In genomic region chr16:71883193-71883848, GRCh38 we compare ENCODE assay signal across 9 cellular contexts. TPM values are rescaled to one million over a fixed set of nuclear protein-coding genes. Genes with fewer than 3 reads are reported as not detected.
DNase-seq lines count a peak whose midpoint lies in the region; ATAC-seq, FAIRE-seq and TF ChIP-seq lines count a peak whose summit lies in the region.
"Had no signal": no experiment of that assay in that cellular context is flagged by ENCODE, and none has a peak within 500 bp of the region (broad histone marks: within the 10 kb centered on the region; RNA-seq: fewer than 3 reads in every experiment).

No MANE protein-coding gene starts in this region.

- peak overlapping the region; percentile 67; the same call in 1 of the 2 replicates for H3K27ac Mint-ChIP-seq in GM23338
- H3K27ac Mint-ChIP-seq in activated CD8-positive, alpha-beta T cell treated with anti-CD3 and anti-CD28 coated beads for 36 hours: peak overlapping the region; percentile 50
- H3K27ac Mint-ChIP-seq in effector memory CD8-positive, alpha-beta T cell: peak overlapping the region; percentile 93 to 97

- CTCF ChIA-PET in activated CD8-positive, alpha-beta T cell treated with anti-CD3 and anti-CD28 coated beads for 36 hours (lab: Charles Lee): interaction anchor here (0.7 to 6.4 kb wide), 27 partner anchors 11 to 128 kb away, joined by 3 to 73 read pairs (median 6); partner anchors contain the start of genes AP1G1, ATXN1L and IST1

- H3K4me3 ChIP-seq in GM23338: peak overlapping the region; percentile 88
- peak overlapping the region; percentile 57 for H3K4me3 ChIP-seq in MG63
- peak overlapping the region; percentile 76 for H3K4me3 ChIP-seq in mononuclear cell (ENCODE audit: low read length)

- no peaks in the 10 kb centered on the region for H3K9me2 ChIP-seq in GM23338 (ENCODE audit: insufficient read depth)

- H3F3A ChIP-seq in GM23338 (replicated peaks; ENCODE audit: low read depth): peaks cover 6% of the 10 kb centered on the region

- H3K9me3 Mint-ChIP-seq in GM23338: peaks cover 3% of the 10 kb centered on the region; the same call in 1 of the 3 replicates
- H3K9me3 Mint-ChIP-seq in activated CD8-positive, alpha-beta T cell treated with anti-CD3 and anti-CD28 coated beads for 36 hours: no peaks in the 10 kb centered on the region
- no peaks in the 10 kb centered on the region for H3K9me3 Mint-ChIP-seq in effector memory CD8-positive, alpha-beta T cell

- H2AFZ ChIP-seq in GM23338: peak overlapping the region; percentile 86; the same call in 1 of the 2 replicates

- TF ChIP-seq CTCF in GM23338 (conservative IDR thresholded peaks at IDR 0.05; ENCODE audit: low read depth in 2 of 2) (peak in 1 of 2 experiments; percentile 48; a peak in 1 of 4 replicates), D721Med (IDR thresholded peaks at IDR 0.05; ENCODE audit: insufficient read depth, missing control alignments) (no peak)
- TF ChIP-seq CTCF in activated CD8-positive, alpha-beta T cell treated with anti-CD3 and anti-CD28 coated beads for 36 hours (IDR thresholded peaks at IDR 0.05): peak; percentile 68

- H3K27me3 ChIP-seq in GM23338 (ENCODE audit: insufficient read depth) (no peaks in the 10 kb centered on the region), MG63 (no peaks in the 10 kb centered on the region), mononuclear cell (ENCODE audit: insufficient read depth, low read length) (no peaks in the 10 kb centered on the region)

- ATAC-seq in GM23338: peak; percentile 57
- peak; percentile 35 for ATAC-seq in activated CD8-positive, alpha-beta T cell treated with anti-CD3 and anti-CD28 coated beads for 36 hours
- ATAC-seq in effector memory CD8-positive, alpha-beta T cell (replicated peaks): peak; percentile 19

- H3K4me1 ChIP-seq in GM23338 (ENCODE audit: insufficient read depth) (peaks cover 20% of the 10 kb centered on the region), mononuclear cell (ENCODE audit: insufficient read depth, low read length) (peaks cover 44% of the 10 kb centered on the region)

- peaks cover 19% of the 10 kb centered on the region for H3K36me3 Mint-ChIP-seq in GM23338 (ENCODE audit: low read depth)
- H3K36me3 Mint-ChIP-seq in activated CD8-positive, alpha-beta T cell treated with anti-CD3 and anti-CD28 coated beads for 36 hours (ENCODE audit: low read depth): peaks cover 5% of the 10 kb centered on the region
- H3K36me3 Mint-ChIP-seq in effector memory CD8-positive, alpha-beta T cell (ENCODE audit: insufficient read depth): peaks cover 31% of the 10 kb centered on the region

- peak overlapping the region; percentile 91 for H3K27ac ChIP-seq in GM23338 (ENCODE audit: low read depth)

- H3K9me3 ChIP-seq in MG63 (no peaks in the 10 kb centered on the region), mononuclear cell (ENCODE audit: low read depth, low read length) (no peaks in the 10 kb centered on the region)

- DNase-seq in EL: peak; percentile 14
- DNase-seq in GM23338 (ENCODE audit: low spot score): peak; percentile 78
- DNase-seq in MG63: peak; percentile 23
- peak; percentile 78 for DNase-seq in activated CD8-positive, alpha-beta T cell treated with anti-CD3 and anti-CD28 coated beads for 36 hours
- peak; percentile 24 to 40 (median 37) for DNase-seq in effector memory CD8-positive, alpha-beta T cell
- DNase-seq in stimulated activated naive CD4-positive, alpha-beta T cell treated with Interleukin-2 at 50 U/mL for 16 hours (lab: John Stamatoyannopoulos, UW): peak; percentile 57
- DNase-seq in D721Med (ENCODE audit: insufficient read length, low spot score): no peak

- POLR2A ChIA-PET in activated CD8-positive, alpha-beta T cell treated with anti-CD3 and anti-CD28 coated beads for 36 hours (lab: Charles Lee): interaction anchor here (0.6 to 3.0 kb wide), 17 partner anchors 9 to 211 kb away, joined by 3 to 33 read pairs (median 4); partner anchors contain the start of genes AP1G1, ATXN1L, DHX38 and IST1

- no peak for FAIRE-seq in D721Med (lab: Jason Lieb, UNC)
- FAIRE-seq: TTC549 had no signal

- peaks cover 2% of the 10 kb centered on the region; the same call in 1 of the 2 replicates for H3K79me2 ChIP-seq in GM23338 (replicated peaks; ENCODE audit: insufficient read depth)

- no peaks in the 10 kb centered on the region for H4K20me1 ChIP-seq in GM23338 (replicated peaks; ENCODE audit: insufficient read depth)

- H3K36me3 ChIP-seq in GM23338 (ENCODE audit: insufficient read depth): peaks cover 12% of the 10 kb centered on the region
- H3K36me3 ChIP-seq in MG63: no peaks in the 10 kb centered on the region; the same call in 1 of the 2 replicates

- H3K27me3 Mint-ChIP-seq in GM23338 (ENCODE audit: insufficient read depth, low read depth, poor library complexity): peaks cover 7% of the 10 kb centered on the region
- H3K27me3 Mint-ChIP-seq in activated CD8-positive, alpha-beta T cell treated with anti-CD3 and anti-CD28 coated beads for 36 hours: peaks cover 7% of the 10 kb centered on the region
- no peaks in the 10 kb centered on the region for H3K27me3 Mint-ChIP-seq in effector memory CD8-positive, alpha-beta T cell

- H3K4me3 Mint-ChIP-seq in GM23338: peak overlapping the region; percentile 87
- H3K4me3 Mint-ChIP-seq in activated CD8-positive, alpha-beta T cell treated with anti-CD3 and anti-CD28 coated beads for 36 hours: peak overlapping the region; percentile 72
- peak overlapping the region; percentile 88 to 98 for H3K4me3 Mint-ChIP-seq in effector memory CD8-positive, alpha-beta T cell

- intact Hi-C loops in activated CD8-positive, alpha-beta T cell treated with anti-CD3 and anti-CD28 coated beads for 36 hours (cut with micrococcal nuclease): loop anchor here (5.0 kb wide), 2 partner anchors 36 to 76 kb away; partner anchors contain the start of genes AP1G1 and ATXN1L

- H3K4me2 ChIP-seq in GM23338: peak overlapping the region; percentile 96

- H3K4me1 Mint-ChIP-seq in GM23338: peaks cover 36% of the 10 kb centered on the region
- peaks cover 47% of the 10 kb centered on the region for H3K4me1 Mint-ChIP-seq in activated CD8-positive, alpha-beta T cell treated with anti-CD3 and anti-CD28 coated beads for 36 hours (ENCODE audit: low read depth)
- H3K4me1 Mint-ChIP-seq in effector memory CD8-positive, alpha-beta T cell (ENCODE audit: low read depth in 2 of 2): peaks cover 36 to 51% of the 10 kb centered on the region in 2 donors

TF ChIP-seq in GM23338, 12 proteins besides CTCF, POLR2A, EP300 and RAD21 (continues in another document):
- TF ChIP-seq JUNB (IDR thresholded peaks at IDR 0.05; ENCODE audit: unreplicated experiment) (no peak), ZNF331 (CRISPR knock-in tag; IDR thresholded peaks at IDR 0.05; ENCODE audit: low read depth) (no peak), REST (IDR thresholded peaks at IDR 0.05; ENCODE audit: unreplicated experiment) (no peak)

RNA-seq across cellular contexts. Expression of gene ZNF821, which starts 0.7 kb away (rescaled TPM):
- 14.8 and 20.6 TPM in 2 replicates for total RNA-seq in GM23338 (2014; rRNA removed; shearing (Covaris generic))
- 9.5 and 13.3 TPM in 2 replicates for polyA plus RNA-seq in GM23338 (2016; fragmentation: Nextera tagmentation; extraction: Ambion mirVana)
- total RNA-seq in MG63 (2014; rRNA removed; shearing (Covaris generic); ENCODE audit: low replicate concordance): 4.3 and 17.7 TPM in 2 replicates
- total RNA-seq in activated CD8-positive, alpha-beta T cell treated with anti-CD3 and anti-CD28 coated beads for 36 hours: 1 to 10 TPM; 5.6 to 6.2 TPM
- total RNA-seq in mononuclear cell: 15.1 TPM

RNA-seq across cellular contexts. Expression of gene IST1, which starts 12.0 kb away (rescaled TPM):
- 231 and 234 TPM in 2 replicates for total RNA-seq in GM23338 (2014; rRNA removed; shearing (Covaris generic))
- 108 and 113 TPM in 2 replicates for polyA plus RNA-seq in GM23338 (2016; fragmentation: Nextera tagmentation; extraction: Ambion mirVana)
- total RNA-seq in MG63 (2014; rRNA removed; shearing (Covaris generic); ENCODE audit: low replicate concordance): 93.5 and 95.1 TPM in 2 replicates
- 100 to 1,000 TPM; 157 to 175 TPM for total RNA-seq in activated CD8-positive, alpha-beta T cell treated with anti-CD3 and anti-CD28 coated beads for 36 hours
- 426 TPM for total RNA-seq in mononuclear cell

RNA-seq across cellular contexts. Expression of gene ATXN1L, which starts 37.5 kb away (rescaled TPM):
- total RNA-seq in GM23338 (2014; rRNA removed; shearing (Covaris generic)): 22.1 and 23.7 TPM in 2 replicates
- polyA plus RNA-seq in GM23338 (2016; fragmentation: Nextera tagmentation; extraction: Ambion mirVana): 7.5 and 8.5 TPM in 2 replicates
- total RNA-seq in MG63 (2014; rRNA removed; shearing (Covaris generic); ENCODE audit: low replicate concordance): 1.2 and 6.5 TPM in 2 replicates
- total RNA-seq in activated CD8-positive, alpha-beta T cell treated with anti-CD3 and anti-CD28 coated beads for 36 hours: 10 to 100 TPM; 13.6 to 14.9 TPM
- total RNA-seq in mononuclear cell: 41.0 TPM
